Comparison of ENCODE assay signal across 11 cellular contexts in genomic region chr10:78045237-78045636, GRCh38. TPM values are rescaled to one million over a fixed set of nuclear protein-coding genes. Genes with fewer than 3 reads are reported as not detected.
DNase-seq lines count a peak whose midpoint lies in the region; ATAC-seq lines count a peak whose summit lies in the region.
"Had no signal": no experiment of that assay in that cellular context is flagged by ENCODE, and none has a peak within 500 bp of the region (broad histone marks: within the 10 kb centered on the region; RNA-seq: fewer than 3 reads in every experiment).

No MANE protein-coding gene starts in this region.

- H3K27me3 Mint-ChIP-seq in activated naive CD8-positive, alpha-beta T cell = no peaks in the 10 kb centered on the region
- no peaks in the 10 kb centered on the region for H3K27me3 Mint-ChIP-seq in activated naive CD8-positive, alpha-beta T cell treated with anti-CD3 and anti-CD28 coated beads, Interleukin-2, amount 50 U/mL, for 24 hours
- H3K27me3 Mint-ChIP-seq in stimulated activated memory B cell treated with anti-CD40 and anti-IgM and Interleukin-4, amounts not matched to agents 10 μg/mL and 1 μg/mL and 100 μg/mL, for 72 hours = no peaks in the 10 kb centered on the region
- H3K27me3 Mint-ChIP-seq: brain had no signal

- ATAC-seq in activated naive CD8-positive, alpha-beta T cell treated with anti-CD3 and anti-CD28 coated beads, Interleukin-2, amount 50 U/mL, for 24 hours = no peak
- ATAC-seq in HG02759 (IDR thresholded peaks at IDR 0.05; ENCODE audit: unreplicated experiment) = peak; percentile 78
- ATAC-seq in stimulated activated memory B cell treated with anti-CD40 and anti-IgM and Interleukin-4, amounts not matched to agents 10 μg/mL and 1 μg/mL and 100 μg/mL, for 72 hours = peak; percentile 82

- no peaks in the 10 kb centered on the region for H3K9me3 Mint-ChIP-seq in activated naive CD8-positive, alpha-beta T cell (ENCODE audit: low read depth)
- H3K9me3 Mint-ChIP-seq in activated naive CD8-positive, alpha-beta T cell treated with anti-CD3 and anti-CD28 coated beads, Interleukin-2, amount 50 U/mL, for 24 hours = no peaks in the 10 kb centered on the region
- no peaks in the 10 kb centered on the region for H3K9me3 Mint-ChIP-seq in stimulated activated memory B cell treated with anti-CD40 and anti-IgM and Interleukin-4, amounts not matched to agents 10 μg/mL and 1 μg/mL and 100 μg/mL, for 72 hours
- H3K9me3 Mint-ChIP-seq: brain had no signal

- no peak for DNase-seq in activated naive CD8-positive, alpha-beta T cell treated with anti-CD3 and anti-CD28 coated beads, Interleukin-2, amount 50 U/mL, for 24 hours
- DNase-seq in NOMO-1 treated with dmso at 0.1 percent for 144 hours (lab: John Stamatoyannopoulos, UW; ENCODE audit: unreplicated experiment) (peak; percentile 46), AG20443 (ENCODE audit: low spot score) (no peak), NCI-H446 (lab: John Stamatoyannopoulos, UW) (no peak), SK-N-DZ (ENCODE audit: low spot score) (no peak)
- DNase-seq: SHP77, spleen had no signal

- H3K4me1 Mint-ChIP-seq in activated naive CD8-positive, alpha-beta T cell (ENCODE audit: low read depth) = peaks cover 40% of the 10 kb centered on the region
- peaks cover 36% of the 10 kb centered on the region for H3K4me1 Mint-ChIP-seq in activated naive CD8-positive, alpha-beta T cell treated with anti-CD3 and anti-CD28 coated beads, Interleukin-2, amount 50 U/mL, for 24 hours
- H3K4me1 Mint-ChIP-seq in stimulated activated memory B cell treated with anti-CD40 and anti-IgM and Interleukin-4, amounts not matched to agents 10 μg/mL and 1 μg/mL and 100 μg/mL, for 72 hours = peaks cover 56% of the 10 kb centered on the region

- peaks cover 10% of the 10 kb centered on the region for H3K36me3 Mint-ChIP-seq in activated naive CD8-positive, alpha-beta T cell
- peaks cover 24% of the 10 kb centered on the region for H3K36me3 Mint-ChIP-seq in activated naive CD8-positive, alpha-beta T cell treated with anti-CD3 and anti-CD28 coated beads, Interleukin-2, amount 50 U/mL, for 24 hours (ENCODE audit: low read depth)
- peaks cover 36% of the 10 kb centered on the region for H3K36me3 Mint-ChIP-seq in stimulated activated memory B cell treated with anti-CD40 and anti-IgM and Interleukin-4, amounts not matched to agents 10 μg/mL and 1 μg/mL and 100 μg/mL, for 72 hours

- H3K27ac Mint-ChIP-seq in activated naive CD8-positive, alpha-beta T cell = peak overlapping the region; percentile 6
- no peak overlapping the region for H3K27ac Mint-ChIP-seq in activated naive CD8-positive, alpha-beta T cell treated with anti-CD3 and anti-CD28 coated beads, Interleukin-2, amount 50 U/mL, for 24 hours
- H3K27ac Mint-ChIP-seq in stimulated activated memory B cell treated with anti-CD40 and anti-IgM and Interleukin-4, amounts not matched to agents 10 μg/mL and 1 μg/mL and 100 μg/mL, for 72 hours = peak overlapping the region; percentile 38

- H3K4me3 Mint-ChIP-seq in activated naive CD8-positive, alpha-beta T cell = no peak overlapping the region
- H3K4me3 Mint-ChIP-seq in activated naive CD8-positive, alpha-beta T cell treated with anti-CD3 and anti-CD28 coated beads, Interleukin-2, amount 50 U/mL, for 24 hours = no peak overlapping the region
- no peak overlapping the region for H3K4me3 Mint-ChIP-seq in stimulated activated memory B cell treated with anti-CD40 and anti-IgM and Interleukin-4, amounts not matched to agents 10 μg/mL and 1 μg/mL and 100 μg/mL, for 72 hours
- H3K4me3 Mint-ChIP-seq: brain had no signal

RNA-seq across cellular contexts. Expression of gene RPS24, which starts 11.6 kb away (rescaled TPM):
- 6,363 and 6,437 TPM in 2 replicates for polyA plus RNA-seq in SK-N-DZ (2014; cell fraction: cytosol; rRNA removed)
- 4,094 and 5,696 TPM in 2 replicates for polyA plus RNA-seq in SK-N-DZ (2014; cell fraction: nucleus; rRNA removed)

RNA-seq across cellular contexts. Expression of gene POLR3A, which starts 15.9 kb away (rescaled TPM):
- polyA plus RNA-seq in SK-N-DZ (2014; cell fraction: cytosol; rRNA removed) = 9.3 and 10.5 TPM in 2 replicates
- polyA plus RNA-seq in SK-N-DZ (2014; cell fraction: nucleus; rRNA removed) = 8.3 and 15.0 TPM in 2 replicates
